In genomic region chr11:69156673-69157155, GRCh38 we compare ENCODE assay signal across 14 cellular contexts. TPM values are rescaled to one million over a fixed set of nuclear protein-coding genes. Genes with fewer than 3 reads are reported as not detected.
DNase-seq lines count a peak whose midpoint lies in the region; ATAC-seq and TF ChIP-seq lines count a peak whose summit lies in the region.
"Had no signal": no experiment of that assay in that cellular context is flagged by ENCODE, and none has a peak within 500 bp of the region (broad histone marks: within the 10 kb centered on the region; RNA-seq: fewer than 3 reads in every experiment).

No MANE protein-coding gene starts in this region.

- no peaks in the 10 kb centered on the region for H3K9me3 ChIP-seq in left lung
- no peaks in the 10 kb centered on the region for H3K9me3 ChIP-seq in CD4-positive, alpha-beta memory T cell (ENCODE audit: control insufficient read depth in 1 of 2, low read length in 2 of 2)

- no peak overlapping the region for H3K27ac ChIP-seq in left lung
- peak overlapping the region; percentile 62 for H3K27ac ChIP-seq in temporal lobe (ENCODE audit: low read depth, low read length)
- H3K27ac ChIP-seq in CD4-positive, alpha-beta memory T cell (ENCODE audit: low read depth, low read length) = no peak overlapping the region

- TF ChIP-seq CTCF in HFFc6 (IDR thresholded peaks at IDR 0.05) (no peak), brain (conservative IDR thresholded peaks at IDR 0.05) (no peak), left lung (IDR thresholded peaks at IDR 0.05) (no peak)

- peaks cover 5% of the 10 kb centered on the region for H3K27me3 Mint-ChIP-seq in HFFc6 (ENCODE audit: insufficient read depth)
- peaks cover 4% of the 10 kb centered on the region for H3K27me3 Mint-ChIP-seq in brain
- H3K27me3 Mint-ChIP-seq in CD4-positive, alpha-beta memory T cell = peaks cover 2 to 5% of the 10 kb centered on the region in 2 donors

- ATAC-seq in left lung = peak; percentile 86
- ATAC-seq in HG03175 (IDR thresholded peaks at IDR 0.05; ENCODE audit: unreplicated experiment) = no peak
- no peak for ATAC-seq in HG03469 (IDR thresholded peaks at IDR 0.05; ENCODE audit: unreplicated experiment)

- intact Hi-C loops in left lung (cut with DNase I) = no loop called here
- intact Hi-C loops in CD4-positive, alpha-beta memory T cell (cut with micrococcal nuclease) = no loop called here

- CTCF ChIA-PET in CD4-positive, alpha-beta memory T cell (lab: Charles Lee; ENCODE audit: partially characterized antibody) = no interaction called here

- H3K27me3 ChIP-seq in left lung = peaks cover 0 to 12% of the 10 kb centered on the region in 2 donors
- no peaks in the 10 kb centered on the region for H3K27me3 ChIP-seq in CD4-positive, alpha-beta memory T cell (ENCODE audit: insufficient read depth, low read length)

- H3K27ac Mint-ChIP-seq in HFFc6 = peak overlapping the region; percentile 31; the same call in 1 of the 2 replicates
- H3K27ac Mint-ChIP-seq in brain = peak overlapping the region; percentile 73 to 93 (median 88)
- no peak overlapping the region for H3K27ac Mint-ChIP-seq in CD4-positive, alpha-beta memory T cell
- H3K27ac Mint-ChIP-seq: IgD-negative memory B cell; T-helper 2 cell treated with Interferon-gamma antibody and Interleukin-4, amounts not matched to agents 5 μg/mL and 100 μg/mL, for 36 hours had no signal

- H3K4me1 Mint-ChIP-seq in HFFc6 (ENCODE audit: low read depth) (peaks cover 14% of the 10 kb centered on the region), brain (peaks cover 42% of the 10 kb centered on the region)
- peaks cover 0 to 5% (median 1%) of the 10 kb centered on the region in 4 donors for H3K4me1 Mint-ChIP-seq in CD4-positive, alpha-beta memory T cell

- H3K36me3 ChIP-seq in left lung = no peaks in the 10 kb centered on the region
- H3K36me3 ChIP-seq in CD4-positive, alpha-beta memory T cell (ENCODE audit: insufficient read depth, low read length) = no peaks in the 10 kb centered on the region

- H3K36me3 Mint-ChIP-seq in HFFc6 (ENCODE audit: low read depth) (no peaks in the 10 kb centered on the region), brain (peaks cover 28% of the 10 kb centered on the region)
- peaks cover 0 to 2% of the 10 kb centered on the region in 2 donors for H3K36me3 Mint-ChIP-seq in CD4-positive, alpha-beta memory T cell

- H3K9me3 Mint-ChIP-seq in HFFc6 (no peaks in the 10 kb centered on the region), brain (peaks cover 0 to 8% (median 4%) of the 10 kb centered on the region in 5 experiments)
- peaks cover 0 to under 1% (median 0%) of the 10 kb centered on the region in 8 donors for H3K9me3 Mint-ChIP-seq in CD4-positive, alpha-beta memory T cell
- H3K9me3 Mint-ChIP-seq: IgD-negative memory B cell had no signal

- peaks cover 9 to 17% of the 10 kb centered on the region in 2 donors for H3K4me1 ChIP-seq in left lung
- no peaks in the 10 kb centered on the region for H3K4me1 ChIP-seq in CD4-positive, alpha-beta memory T cell (ENCODE audit: insufficient read depth, low read length)

- H3K4me3 Mint-ChIP-seq in HFFc6 = no peak overlapping the region
- H3K4me3 Mint-ChIP-seq in brain = no peak overlapping the region
- peak overlapping the region in 1 of 8 donors; percentile 29 for H3K4me3 Mint-ChIP-seq in CD4-positive, alpha-beta memory T cell
- H3K4me3 Mint-ChIP-seq: T-helper 2 cell treated with Interferon-gamma antibody and Interleukin-4, amounts not matched to agents 5 μg/mL and 100 μg/mL, for 36 hours had no signal

- POLR2A ChIA-PET in CD4-positive, alpha-beta memory T cell (lab: Charles Lee; ENCODE audit: partially characterized antibody) = no interaction called here

- H3K4me3 ChIP-seq in left lung = no peak overlapping the region
- H3K4me3 ChIP-seq in CD4-positive, alpha-beta memory T cell (ENCODE audit: low read length in 2 of 2) = no peak overlapping the region

- DNase-seq in HFFc6 (no peak), left lung (no peak), iPS-NIHi7 (ENCODE audit: extremely low spot score) (no peak)
- DNase-seq in CD4-positive, alpha-beta memory T cell = no peak
- DNase-seq: effector memory CD4-positive, alpha-beta T cell; GF-D8; NCI-H446; stimulated activated naive CD4-positive, alpha-beta T cell had no signal

RNA-seq across cellular contexts. Expression of gene SMIM38, which starts 1.0 kb away (rescaled TPM):
- total RNA-seq in HFFc6 (2021; fragmentation: NEBNext Ultra II Directional; extraction: Animal tissue kit (Norgen Biotek cat#: 25700)) = not detected
- not detected for polyA plus RNA-seq in brain (ENCODE audit: insufficient read depth, low read depth, low replicate concordance)
- total RNA-seq in left lung = under 1 TPM; 0.09 to 0.24 TPM
- total RNA-seq in temporal lobe = 0.49 TPM
- total RNA-seq in CD4-positive, alpha-beta memory T cell = under 1 TPM; 0.50 to 0.70 TPM
- not detected for polyA plus RNA-seq in CD4-positive, alpha-beta memory T cell
- polyA plus RNA-seq: IgD-negative memory B cell had no signal

Comparison
In these comparisons a context has a peak if more than half of its experiments do, and no peak if none do; other contexts are left out.
1. H3K27ac Mint-ChIP-seq: peak in HFFc6 (single experiment) and brain (5 of 5); none in CD4-positive, alpha-beta memory T cell (0 of 7).